In genomic region chr6:31651602-31652191, GRCh38 we compare ENCODE assay signal across 8 cellular contexts. TPM values are rescaled to one million over a fixed set of nuclear protein-coding genes. Genes with fewer than 3 reads are reported as not detected.
DNase-seq lines count a peak whose midpoint lies in the region; ATAC-seq and TF ChIP-seq lines count a peak whose summit lies in the region.

No MANE protein-coding gene starts in this region.

- H3K9ac ChIP-seq in HUES48 (ENCODE audit: low read depth, low read length) (peak overlapping the region; percentile 91), subcutaneous abdominal adipose tissue (ENCODE audit: low read length in 5 of 5) (peak overlapping the region; percentile 12 to 96 (median 93))

- TF ChIP-seq CTCF in coronary artery (IDR thresholded peaks at IDR 0.05) (no peak), left lung (IDR thresholded peaks at IDR 0.05) (no peak)

- H3K27me3 ChIP-seq in HUES48 (ENCODE audit: control insufficient read depth, insufficient read depth, low read length) (no peaks in the 10 kb centered on the region), left lung (no peaks in the 10 kb centered on the region), subcutaneous abdominal adipose tissue (ENCODE audit: control insufficient read depth in 5 of 5, insufficient read depth in 4 of 5, low read length in 5 of 5) (no peaks in the 10 kb centered on the region)

- peak; percentile 18 for ATAC-seq in GM21526 (IDR thresholded peaks at IDR 0.05; ENCODE audit: low FRiP score, unreplicated experiment)
- peak; percentile 76 for ATAC-seq in left lung

- intact Hi-C loops in left lung (cut with DNase I): no loop called here

- H3K4me1 ChIP-seq in HUES48 (ENCODE audit: control insufficient read depth, insufficient read depth, low read length): peaks cover 5% of the 10 kb centered on the region; the same call in 1 of the 2 replicates
- H3K4me1 ChIP-seq in left lung: peaks cover 5 to 41% of the 10 kb centered on the region in 2 donors
- H3K4me1 ChIP-seq in subcutaneous abdominal adipose tissue (ENCODE audit: control insufficient read depth in 5 of 5, insufficient read depth in 5 of 5, low read length in 5 of 5): peaks cover 0 to 30% (median 20%) of the 10 kb centered on the region in 5 donors

- peak overlapping the region; percentile 95 for H3K4me3 ChIP-seq in HUES48 (ENCODE audit: low read depth, low read length)
- peak overlapping the region; percentile 78 for H3K4me3 ChIP-seq in coronary artery
- H3K4me3 ChIP-seq in left lung: peak overlapping the region; percentile 73 to 86
- H3K4me3 ChIP-seq in subcutaneous abdominal adipose tissue (ENCODE audit: low read depth in 1 of 5, low read length in 5 of 5): peak overlapping the region; percentile 85 to 94 (median 91)

- DNase-seq in NCI-H2081 (lab: John Stamatoyannopoulos, UW) (peak; percentile 31 to 65), NCI-H2081 treated with DMSO at 0.1 percent for 48 hours (lab: John Stamatoyannopoulos, UW) (no peak), RPMI8226 (peak; percentile 66), coronary artery (ENCODE audit: low spot score) (peak; percentile 92), left lung (peak in 1 of 2 donors; percentile 83)

- H3K36me3 ChIP-seq in HUES48 (ENCODE audit: control insufficient read depth, insufficient read depth, low read length) (peaks cover 36% of the 10 kb centered on the region), left lung (peaks cover 0 to 52% of the 10 kb centered on the region in 2 donors), subcutaneous abdominal adipose tissue (ENCODE audit: control insufficient read depth in 5 of 5, insufficient read depth in 5 of 5, low read length in 5 of 5) (peaks cover 0 to 53% (median 35%) of the 10 kb centered on the region in 5 donors)

- H3K27ac ChIP-seq in HUES48 (ENCODE audit: low read depth, low read length): peak overlapping the region; percentile 100
- peak overlapping the region; percentile 99 for H3K27ac ChIP-seq in coronary artery
- peak overlapping the region; percentile 96 to 98 for H3K27ac ChIP-seq in left lung
- H3K27ac ChIP-seq in subcutaneous abdominal adipose tissue (ENCODE audit: low read depth, low read length): peak overlapping the region; percentile 98

- H3K9me3 ChIP-seq in HUES48 (ENCODE audit: control insufficient read depth, insufficient read depth, low read length) (no peaks in the 10 kb centered on the region), left lung (no peaks in the 10 kb centered on the region), subcutaneous abdominal adipose tissue (ENCODE audit: control insufficient read depth in 5 of 5, low read length in 5 of 5) (no peaks in the 10 kb centered on the region)

RNA-seq across cellular contexts. Expression of gene BAG6, which starts 0.8 kb away (rescaled TPM):
- 100 to 1,000 TPM; 243 to 278 TPM for total RNA-seq in left lung

RNA-seq across cellular contexts. Expression of gene APOM, which starts 4.0 kb away (rescaled TPM):
- 1 to 10 TPM; 1.0 to 1.5 TPM for total RNA-seq in left lung

RNA-seq across cellular contexts. Expression of gene C6orf47, which starts 8.9 kb away (rescaled TPM):
- 10 to 100 TPM; 21.9 to 23.8 TPM for total RNA-seq in left lung

RNA-seq across cellular contexts. Expression of gene GPANK1, which starts 13.1 kb away (rescaled TPM):
- 10 to 100 TPM; 10.3 to 13.2 TPM for total RNA-seq in left lung

RNA-seq across cellular contexts. Expression of gene CSNK2B, which starts 14.2 kb away (rescaled TPM):
- 100 to 1,000 TPM in 1 of 2 donors, 10 to 100 TPM in 1; 96.6 to 128 TPM for total RNA-seq in left lung
